19 cellular contexts compared by ENCODE assay signal in genomic region chr1:41363632-41364320, GRCh38. TPM values are rescaled to one million over a fixed set of nuclear protein-coding genes. Genes with fewer than 3 reads are reported as not detected.
DNase-seq lines count a peak whose midpoint lies in the region; ATAC-seq, FAIRE-seq and TF ChIP-seq lines count a peak whose summit lies in the region.
"Had no signal": no experiment of that assay in that cellular context is flagged by ENCODE, and none has a peak within 500 bp of the region (broad histone marks: within the 10 kb centered on the region; RNA-seq: fewer than 3 reads in every experiment).

No MANE protein-coding gene starts in this region.

- H3K14ac ChIP-seq in H1 (ENCODE audit: insufficient read length) = no peak overlapping the region

- H3K79me2 ChIP-seq in GM23338 (replicated peaks; ENCODE audit: insufficient read depth) (no peaks in the 10 kb centered on the region), H1 (ENCODE audit: control insufficient read depth in 1 of 2, insufficient read depth in 2 of 2, low read length in 2 of 2) (no peaks in the 10 kb centered on the region), neural progenitor cell (ENCODE audit: low read depth) (no peaks in the 10 kb centered on the region)

- H3K4ac ChIP-seq in H1 (replicated peaks; ENCODE audit: insufficient read length, low read depth, low read length) = no peak overlapping the region

- no peak for TF ChIP-seq EP300 in H1 (IDR thresholded peaks at IDR 0.05; ENCODE audit: borderline replicate concordance in 1 of 2, low read depth in 2 of 2, low read length in 2 of 2)

- no peak for TF ChIP-seq CTCF in CD14-positive monocyte (IDR thresholded peaks at IDR 0.05)
- no peak for TF ChIP-seq CTCF in GM23338 (conservative IDR thresholded peaks at IDR 0.05; ENCODE audit: low read depth in 2 of 2)
- TF ChIP-seq CTCF in H1 (IDR thresholded peaks at IDR 0.05; ENCODE audit: control extremely low read depth in 1 of 3, insufficient read depth in 1 of 3, low read depth in 1 of 3, low read length in 3 of 3) = no peak
- TF ChIP-seq CTCF in neural progenitor cell (IDR thresholded peaks at IDR 0.05) = no peak

- no peak overlapping the region for H3K56ac ChIP-seq in H1 (replicated peaks; ENCODE audit: insufficient read length, low read depth, low read length)

- no peak for FAIRE-seq in H1 (lab: Jason Lieb, UNC)

- H3K23me2 ChIP-seq in H1 (ENCODE audit: low read depth, low read length) = peaks cover 19% of the 10 kb centered on the region

- H3K18ac ChIP-seq in H1 (ENCODE audit: extremely low read depth, low read length) = no peak overlapping the region

- H3K36me3 ChIP-seq in GM23338 (ENCODE audit: insufficient read depth) (no peaks in the 10 kb centered on the region), H1 (ENCODE audit: control insufficient read depth in 2 of 4, insufficient read depth in 4 of 4, low read length in 3 of 4) (no peaks in the 10 kb centered on the region), neural progenitor cell (no peaks in the 10 kb centered on the region)
- H3K36me3 ChIP-seq in effector memory CD4-positive, alpha-beta T cell (ENCODE audit: control insufficient read depth, insufficient read depth, low read length) = no peaks in the 10 kb centered on the region
- H3K36me3 ChIP-seq: brain microvascular endothelial cell, esophagus squamous epithelium, heart left ventricle had no signal

- peak overlapping the region; percentile 5; the same call in 1 of the 2 replicates for H2AK5ac ChIP-seq in H1 (ENCODE audit: low read depth, low read length)

- H3K9ac ChIP-seq in H1 (replicated peaks in 1 of 4; ENCODE audit: extremely low read depth in 1 of 4, low read depth in 3 of 4, low read length in 3 of 4) (no peak overlapping the region), neural progenitor cell (no peak overlapping the region)

- H4K20me1 ChIP-seq in GM23338 (replicated peaks; ENCODE audit: insufficient read depth) (no peaks in the 10 kb centered on the region; the same call in 1 of the 2 replicates), H1 (replicated peaks in 1 of 2; ENCODE audit: control insufficient read depth in 1 of 2, insufficient read depth in 2 of 2, low read length in 2 of 2) (peaks cover 5 to 11% of the 10 kb centered on the region in 2 experiments), neural progenitor cell (ENCODE audit: low read depth) (peaks cover 21% of the 10 kb centered on the region)

- H2BK15ac ChIP-seq in H1 (ENCODE audit: low read length) = peak overlapping the region; percentile 95

- H3K9me3 Mint-ChIP-seq in CD14-positive monocyte = peaks cover 0 to 15% (median 6%) of the 10 kb centered on the region in 7 donors
- no peaks in the 10 kb centered on the region for H3K9me3 Mint-ChIP-seq in GM23338
- H3K9me3 Mint-ChIP-seq in neural progenitor cell = no peaks in the 10 kb centered on the region
- H3K9me3 Mint-ChIP-seq: activated naive CD4-positive, alpha-beta T cell treated with anti-CD3 and anti-CD28 coated beads for 36 hours; T-cell had no signal

- H3K27ac Mint-ChIP-seq in CD14-positive monocyte = peak overlapping the region in 2 of 7 donors; percentile 41 to 45
- no peak overlapping the region for H3K27ac Mint-ChIP-seq in GM23338
- H3K27ac Mint-ChIP-seq in neural progenitor cell = no peak overlapping the region
- H3K27ac Mint-ChIP-seq: activated naive CD4-positive, alpha-beta T cell treated with anti-CD3 and anti-CD28 coated beads for 36 hours; T-cell had no signal

- peak overlapping the region; percentile 48 to 66 for H3K4me3 Mint-ChIP-seq in CD14-positive monocyte
- no peak overlapping the region; the same call in 2 of the 3 replicates for H3K4me3 Mint-ChIP-seq in GM23338
- peak overlapping the region; percentile 58 for H3K4me3 Mint-ChIP-seq in neural progenitor cell
- H3K4me3 Mint-ChIP-seq: activated naive CD4-positive, alpha-beta T cell treated with anti-CD3 and anti-CD28 coated beads for 36 hours had no signal

- peak overlapping the region; percentile 12 for H2BK120ac ChIP-seq in H1 (replicated peaks; ENCODE audit: low read depth, low read length)

- no peak overlapping the region for H4K91ac ChIP-seq in H1 (replicated peaks; ENCODE audit: insufficient read length, low read length)

- H4K5ac ChIP-seq in H1 (ENCODE audit: insufficient read length, low read depth, low read length) = no peak overlapping the region

- H3K27me3 ChIP-seq in GM23338 (ENCODE audit: insufficient read depth) (peaks cover 79% of the 10 kb centered on the region), H1 (replicated peaks in 1 of 4; ENCODE audit: control insufficient read depth in 3 of 4, extremely low read depth in 1 of 4, insufficient read depth in 3 of 4, low read length in 3 of 4) (peaks cover 21 to 52% (median 37%) of the 10 kb centered on the region in 4 experiments), neural progenitor cell (peaks cover 74% of the 10 kb centered on the region)
- H3K27me3 ChIP-seq in effector memory CD4-positive, alpha-beta T cell (replicated peaks; ENCODE audit: control insufficient read depth, insufficient read depth, low read length, poor library complexity, severe bottlenecking) = peaks cover 9% of the 10 kb centered on the region

- no peak for TF ChIP-seq RAD21 in H1 (IDR thresholded peaks at IDR 0.05 in 1 of 2, conservative IDR thresholded peaks at IDR 0.05 in 1 of 2; ENCODE audit: low read depth in 2 of 2, low read length in 2 of 2)

- H3K4me3 ChIP-seq in GM23338 = no peak overlapping the region
- H3K4me3 ChIP-seq in H1 (ENCODE audit: extremely low read depth in 1 of 4, insufficient read depth in 2 of 4, low read depth in 3 of 4, low read length in 4 of 4) = no peak overlapping the region
- H3K4me3 ChIP-seq in neural progenitor cell = no peak overlapping the region
- H3K4me3 ChIP-seq in effector memory CD4-positive, alpha-beta T cell (ENCODE audit: insufficient read depth, low read depth, low read length, poor library complexity, severe bottlenecking) = no peak overlapping the region
- H3K4me3 ChIP-seq: esophagus squamous epithelium, heart left ventricle, mucosa of descending colon had no signal

- H2BK5ac ChIP-seq in H1 (ENCODE audit: low read depth, low read length) = no peak overlapping the region; the same call in 1 of the 2 replicates

- DNase-seq in CD14-positive monocyte (ENCODE audit: low spot score) (no peak), GM23338 (ENCODE audit: low spot score) (no peak), H1 (ENCODE audit: low read depth in 1 of 2, low spot score in 2 of 2) (no peak), neural progenitor cell (ENCODE audit: low spot score) (no peak), T1000 (lab: John Stamatoyannopoulos, UW) (no peak), HCEC 1CT (no peak)
- DNase-seq in effector memory CD4-positive, alpha-beta T cell = no peak
- DNase-seq: activated CD4-positive, CD25-positive, alpha-beta regulatory T cell treated with anti-CD3 and anti-CD28 coated beads, Interleukin-2, amount 50 U/mL, for 72 hours; activated naive CD4-positive, alpha-beta T cell treated with anti-CD3 and anti-CD28 coated beads for 36 hours; brain microvascular endothelial cell; esophagus squamous epithelium; IMR-90; kidney glomerular epithelial cell; mucosa of descending colon; RPMI8226; T-cell had no signal

- H3K4me1 Mint-ChIP-seq in CD14-positive monocyte = peaks cover 13% of the 10 kb centered on the region
- H3K4me1 Mint-ChIP-seq in GM23338 = peaks cover 60% of the 10 kb centered on the region
- peaks cover 38% of the 10 kb centered on the region for H3K4me1 Mint-ChIP-seq in neural progenitor cell

- no peak for TF ChIP-seq POLR2A in H1 (IDR thresholded peaks at IDR 0.05; ENCODE audit: control extremely low read depth in 1 of 2, low read depth in 2 of 2, low read length in 2 of 2)

- H3K36me3 Mint-ChIP-seq in CD14-positive monocyte = peaks cover 0 to 2% of the 10 kb centered on the region in 2 donors
- no peaks in the 10 kb centered on the region; the same call in 2 of the 3 replicates for H3K36me3 Mint-ChIP-seq in GM23338 (ENCODE audit: low read depth)
- no peaks in the 10 kb centered on the region for H3K36me3 Mint-ChIP-seq in neural progenitor cell
- H3K36me3 Mint-ChIP-seq: T-cell had no signal

- H3K27me3 Mint-ChIP-seq in CD14-positive monocyte (ENCODE audit: low read depth in 3 of 3) (peaks cover 64 to 73% (median 71%) of the 10 kb centered on the region in 3 donors), GM23338 (ENCODE audit: insufficient read depth, low read depth, poor library complexity) (peaks cover 56% of the 10 kb centered on the region), neural progenitor cell (ENCODE audit: insufficient read depth, low read depth) (peaks cover 39% of the 10 kb centered on the region)

- H3F3A ChIP-seq in GM23338 (replicated peaks; ENCODE audit: low read depth) = 0 out of 2 replicates have a peak, but pooled peaks cover 4% of the 10 kb centered on the region
- peaks cover 28% of the 10 kb centered on the region for H3F3A ChIP-seq in neural progenitor cell (ENCODE audit: low read depth)

- peaks cover 48% of the 10 kb centered on the region for H3K4me1 ChIP-seq in GM23338 (ENCODE audit: insufficient read depth)
- H3K4me1 ChIP-seq in H1 (replicated peaks in 1 of 4; ENCODE audit: control insufficient read depth in 3 of 4, insufficient read depth in 4 of 4, low read length in 3 of 4) = peaks cover 13 to 55% (median 38%) of the 10 kb centered on the region in 4 experiments
- peaks cover 41% of the 10 kb centered on the region for H3K4me1 ChIP-seq in neural progenitor cell
- H3K4me1 ChIP-seq in effector memory CD4-positive, alpha-beta T cell (ENCODE audit: control insufficient read depth, insufficient read depth, low read length, poor library complexity, severe bottlenecking) = peaks cover 22% of the 10 kb centered on the region

- H4K8ac ChIP-seq in H1 (ENCODE audit: extremely low read depth, insufficient read depth, low read length) = no peak overlapping the region

- H3K9me3 ChIP-seq in H1 (ENCODE audit: insufficient read depth in 2 of 2, low read depth in 1 of 2, low read length in 1 of 2) (no peaks in the 10 kb centered on the region), neural progenitor cell (ENCODE audit: low read depth) (no peaks in the 10 kb centered on the region)
- no peaks in the 10 kb centered on the region for H3K9me3 ChIP-seq in effector memory CD4-positive, alpha-beta T cell (ENCODE audit: control insufficient read depth, low read length)
- H3K9me3 ChIP-seq: esophagus squamous epithelium, heart left ventricle, mucosa of descending colon had no signal

- no peak for ATAC-seq in GM23338
- ATAC-seq: HCT116, heart left ventricle, mucosa of descending colon, T-cell had no signal

- H2AFZ ChIP-seq in GM23338 = no peak overlapping the region
- no peak overlapping the region for H2AFZ ChIP-seq in H1 (ENCODE audit: low read length)
- no peak overlapping the region for H2AFZ ChIP-seq in neural progenitor cell (replicated peaks)

- intact Hi-C loops in CD14-positive monocyte (cut with micrococcal nuclease) = loop anchor here in 1 of 2 donors (2.0 kb wide), 1 partner anchor 17 kb away; no protein-coding TSS in a partner anchor

- H3K9me2 ChIP-seq in GM23338 (ENCODE audit: insufficient read depth) = no peaks in the 10 kb centered on the region

- no peak overlapping the region for H3K4me2 ChIP-seq in GM23338
- peak overlapping the region; percentile 85 to 96; a peak in 2 of 4 replicates for H3K4me2 ChIP-seq in H1 (ENCODE audit: insufficient read depth in 1 of 2, low read depth in 2 of 2, low read length in 2 of 2)
- no peak overlapping the region for H3K4me2 ChIP-seq in neural progenitor cell

- H2BK20ac ChIP-seq in H1 (ENCODE audit: low read length) = 0 out of 2 replicates have a peak overlapping the region, but pooled peaks have one; percentile 7

- H3K27ac ChIP-seq in GM23338 (ENCODE audit: low read depth) (no peak overlapping the region), H1 (ENCODE audit: low read depth, low read length) (no peak overlapping the region), neural progenitor cell (no peak overlapping the region)
- H3K27ac ChIP-seq in effector memory CD4-positive, alpha-beta T cell (ENCODE audit: insufficient read depth, low read length, poor library complexity, severe bottlenecking) = no peak overlapping the region
- H3K27ac ChIP-seq: brain microvascular endothelial cell, esophagus squamous epithelium, heart left ventricle had no signal

- no peaks in the 10 kb centered on the region for H3K79me1 ChIP-seq in H1 (ENCODE audit: low read depth, low read length)

- 81% methylated on average over 3 of the region's 3 CpGs; no CpG with 5 or more reads in 1 of the 2 experiments for WGBS in H1 (ENCODE audit: extremely low coverage in 1 of 2, insufficient coverage in 1 of 2, insufficient read length in 1 of 2, insufficient replicate concordance in 2 of 2, low coverage in 1 of 2, low lambda C conversion rate in 2 of 2, missing lambda C conversion rate in 1 of 2), 2 experiments

- H2BK12ac ChIP-seq in H1 (ENCODE audit: low read depth, low read length) = peak overlapping the region; percentile 71; the same call in 1 of the 2 replicates

- CTCF ChIA-PET in H1 (lab: Charles Lee; ENCODE audit: partially characterized antibody) = interaction anchor here (1.3 to 11.6 kb wide), 10 partner anchors 14 to 68 kb away, joined by 4 to 173 read pairs (median 9); no protein-coding TSS in a partner anchor

- H3K23ac ChIP-seq in H1 (ENCODE audit: insufficient read length) = no peak overlapping the region

- POLR2A ChIA-PET in H1 (lab: Charles Lee; ENCODE audit: partially characterized antibody) = interaction anchor here (1.0 to 2.5 kb wide), 8 partner anchors 8 to 60 kb away, joined by 3 to 6 read pairs (median 4); no protein-coding TSS in a partner anchor

RNA-seq across cellular contexts. Expression of gene FOXO6, which starts 2.5 kb away (rescaled TPM):
- not detected for polyA plus RNA-seq in CD14-positive monocyte
- 4.2 and 4.5 TPM in 2 replicates for total RNA-seq in GM23338 (2014; rRNA removed; shearing (Covaris generic))
- 0.66 and 0.68 TPM in 2 replicates for polyA plus RNA-seq in GM23338 (2016; fragmentation: Nextera tagmentation; extraction: Ambion mirVana)
- 3.0 and 3.8 TPM in 2 replicates for total RNA-seq in H1 (2021; fragmentation: NEBNext Ultra II Directional; extraction: Animal tissue kit (Norgen Biotek cat#: 25700))
- 0.59 and 1.2 TPM in 2 replicates for polyA plus RNA-seq in H1 (2011; rRNA removed)
- 0.52 TPM for polyA plus RNA-seq in H1 (2011; cell fraction: cytosol; rRNA removed)
- polyA plus RNA-seq in H1 (2011; cell fraction: nucleus; rRNA removed) = 1.8 TPM
- polyA plus RNA-seq in H1 (2012, experiment 1 of 2) = 2.2 to 4.1 TPM (median 3.4 TPM) in 4 replicates
- 1.4 TPM for polyA plus RNA-seq in H1 (2012, experiment 2 of 2)
- polyA plus RNA-seq in H1 (2013, experiment 1 of 2) = 1.9 TPM
- 1.8 TPM for polyA plus RNA-seq in H1 (2013, experiment 2 of 2)
- polyA minus RNA-seq in H1 (2011; rRNA and poly(A)+ RNA removed) = 0.27 and 0.54 TPM in 2 replicates
- polyA minus RNA-seq in H1 (2011; cell fraction: cytosol; rRNA and poly(A)+ RNA removed) = 2.3 TPM
- polyA minus RNA-seq in H1 (2011; cell fraction: nucleus; rRNA and poly(A)+ RNA removed) = 2.8 TPM
- 2.1 TPM in 1 of 2 replicates, not detected in the other for total RNA-seq in neural progenitor cell (ENCODE audit: low replicate concordance)
- total RNA-seq: IMR-90, subcutaneous adipose tissue had no signal
- polyA plus RNA-seq: IMR-90 had no signal

Comparison
In these comparisons a context has a peak if more than half of its experiments do, and no peak if none do; other contexts are left out.
1. H3K4me2 ChIP-seq: peak in H1 (2 of 2); none in GM23338 (single experiment) and neural progenitor cell (single experiment).